In genomic region chrX:100654256-100654655, GRCh38 we compare ENCODE assay signal across 10 cellular contexts. TPM values are rescaled to one million over a fixed set of nuclear protein-coding genes. Genes with fewer than 3 reads are reported as not detected.
DNase-seq lines count a peak whose midpoint lies in the region; TF ChIP-seq lines count a peak whose summit lies in the region.
"Had no signal": no experiment of that assay in that cellular context is flagged by ENCODE, and none has a peak within 500 bp of the region (broad histone marks: within the 10 kb centered on the region; RNA-seq: fewer than 3 reads in every experiment).

No MANE protein-coding gene starts in this region.

- TF ChIP-seq CTCF in choroid plexus epithelial cell (conservative IDR thresholded peaks at IDR 0.05; ENCODE audit: low read depth, low read length) (peak; percentile 31), retinal pigment epithelial cell (conservative IDR thresholded peaks at IDR 0.05; ENCODE audit: low read depth, low read length) (peak; percentile 26)

- H3K4me1 Mint-ChIP-seq in activated T-helper 2 cell treated with anti-CD3 and anti-CD28 coated beads, Interferon-gamma antibody, Interleukin-2, Interleukin-4, amounts not matched to agents 10 μg/mL and 5 μg/mL and 100 μg/mL, durations not matched to agents 14 hours and 24 hours and 36 hours (ENCODE audit: low read depth): no peaks in the 10 kb centered on the region
- H3K4me1 Mint-ChIP-seq: naive thymus-derived CD4-positive, alpha-beta T cell had no signal

- peaks cover 3% of the 10 kb centered on the region for H3K27me3 Mint-ChIP-seq in activated T-helper 2 cell treated with anti-CD3 and anti-CD28 coated beads, Interferon-gamma antibody, Interleukin-2, Interleukin-4, amounts not matched to agents 10 μg/mL and 5 μg/mL and 100 μg/mL, durations not matched to agents 14 hours and 24 hours and 36 hours (ENCODE audit: low read depth)

- H3K4me3 Mint-ChIP-seq in activated T-helper 2 cell treated with anti-CD3 and anti-CD28 coated beads, Interferon-gamma antibody, Interleukin-2, Interleukin-4, amounts not matched to agents 10 μg/mL and 5 μg/mL and 100 μg/mL, durations not matched to agents 14 hours and 24 hours and 36 hours (ENCODE audit: low read depth): no peak overlapping the region
- H3K4me3 Mint-ChIP-seq: naive thymus-derived CD4-positive, alpha-beta T cell had no signal

- H3K27ac Mint-ChIP-seq in activated T-helper 2 cell treated with anti-CD3 and anti-CD28 coated beads, Interferon-gamma antibody, Interleukin-2, Interleukin-4, amounts not matched to agents 10 μg/mL and 5 μg/mL and 100 μg/mL, durations not matched to agents 14 hours and 24 hours and 36 hours: no peak overlapping the region
- H3K27ac Mint-ChIP-seq: naive thymus-derived CD4-positive, alpha-beta T cell had no signal

- no peaks in the 10 kb centered on the region for H3K9me3 Mint-ChIP-seq in activated T-helper 2 cell treated with anti-CD3 and anti-CD28 coated beads, Interferon-gamma antibody, Interleukin-2, Interleukin-4, amounts not matched to agents 10 μg/mL and 5 μg/mL and 100 μg/mL, durations not matched to agents 14 hours and 24 hours and 36 hours
- H3K9me3 Mint-ChIP-seq: naive thymus-derived CD4-positive, alpha-beta T cell had no signal

- H3K4me3 ChIP-seq in choroid plexus epithelial cell (ENCODE audit: low read depth, low read length): no peak overlapping the region
- H3K4me3 ChIP-seq in retinal pigment epithelial cell (ENCODE audit: low read length): no peak overlapping the region

- no peaks in the 10 kb centered on the region for H3K36me3 Mint-ChIP-seq in activated T-helper 2 cell treated with anti-CD3 and anti-CD28 coated beads, Interferon-gamma antibody, Interleukin-2, Interleukin-4, amounts not matched to agents 10 μg/mL and 5 μg/mL and 100 μg/mL, durations not matched to agents 14 hours and 24 hours and 36 hours (ENCODE audit: low read depth)
- H3K36me3 Mint-ChIP-seq: naive thymus-derived CD4-positive, alpha-beta T cell had no signal

- intact Hi-C loops in activated T-helper 2 cell treated with anti-CD3 and anti-CD28 coated beads, Interferon-gamma antibody, Interleukin-2, Interleukin-4, amounts not matched to agents 10 μg/mL and 5 μg/mL and 100 μg/mL, durations not matched to agents 14 hours and 24 hours and 36 hours (cut with micrococcal nuclease): no loop called here

- peak; percentile 61 for DNase-seq in DMS 273 (lab: John Stamatoyannopoulos, UW; ENCODE audit: unreplicated experiment)
- no peak for DNase-seq in DMS 273 treated with DMSO at 0.1 percent for 48 hours (lab: John Stamatoyannopoulos, UW)
- peak; percentile 23 for DNase-seq in NCI-H2171 (lab: John Stamatoyannopoulos, UW)
- peak; percentile 61 for DNase-seq in choroid plexus epithelial cell (ENCODE audit: low read depth)
- DNase-seq in retinal pigment epithelial cell (ENCODE audit: low read depth): no peak
- no peak for DNase-seq in AG08396 (ENCODE audit: low spot score)
- DNase-seq in activated T-helper 2 cell treated with anti-CD3 and anti-CD28 coated beads, Interferon-gamma antibody, Interleukin-2, Interleukin-4, amounts not matched to agents 10 μg/mL and 5 μg/mL and 100 μg/mL, durations not matched to agents 14 hours and 24 hours and 36 hours (ENCODE audit: low spot score): no peak
- DNase-seq in SHP77 (lab: John Stamatoyannopoulos, UW): no peak
- DNase-seq: activated T-cell treated with anti-CD3 and anti-CD28 coated beads for 4 hours; naive thymus-derived CD4-positive, alpha-beta T cell had no signal

RNA-seq across cellular contexts. Expression of gene SRPX2, which starts 10.3 kb away (rescaled TPM):
- total RNA-seq in activated T-helper 2 cell treated with anti-CD3 and anti-CD28 coated beads, Interferon-gamma antibody, Interleukin-2, Interleukin-4, amounts not matched to agents 10 μg/mL and 5 μg/mL and 100 μg/mL, durations not matched to agents 14 hours and 24 hours and 36 hours: not detected in 2 replicates
- total RNA-seq: naive thymus-derived CD4-positive, alpha-beta T cell had no signal

RNA-seq across cellular contexts. Expression of gene TSPAN6, which starts 17.6 kb away (rescaled TPM):
- total RNA-seq in activated T-helper 2 cell treated with anti-CD3 and anti-CD28 coated beads, Interferon-gamma antibody, Interleukin-2, Interleukin-4, amounts not matched to agents 10 μg/mL and 5 μg/mL and 100 μg/mL, durations not matched to agents 14 hours and 24 hours and 36 hours: not detected in 2 replicates

Comparison
In these comparisons a context has a peak if more than half of its experiments do, and no peak if none do; other contexts are left out.
1. DNase-seq: peak in DMS 273 (single experiment), NCI-H2171 (single experiment) and choroid plexus epithelial cell (single experiment); none in DMS 273 treated with DMSO at 0.1 percent for 48 hours (single experiment), retinal pigment epithelial cell (single experiment), AG08396 (single experiment), activated T-helper 2 cell treated with anti-CD3 and anti-CD28 coated beads, Interferon-gamma antibody, Interleukin-2, Interleukin-4, amounts not matched to agents 10 μg/mL and 5 μg/mL and 100 μg/mL, durations not matched to agents 14 hours and 24 hours and 36 hours (single experiment) and SHP77 (0 of 2).